25 cellular contexts compared by ENCODE assay signal in genomic region chr9:89920901-89921300, GRCh38.
"Had no signal": no experiment of that assay in that cellular context is flagged by ENCODE, and none has a peak within 500 bp of the region (broad histone marks: within the 10 kb centered on the region; RNA-seq: fewer than 3 reads in every experiment).

No MANE protein-coding gene starts in this region.

- H3K36me3 Mint-ChIP-seq: naive B cell had no signal

- H3K36me3 ChIP-seq: brain microvascular endothelial cell, left ventricle myocardium inferior, neutrophil, pancreas, spleen, tibial nerve had no signal

- H3K9me3 Mint-ChIP-seq: activated T-cell treated with anti-CD3 and anti-CD28 coated beads, Interleukin-2, amount 50 U/mL, for 24 hours; activated T-helper 17 cell treated with anti-CD3 and anti-CD28 coated beads, Interleukin-2, amount 50 U/mL, for 72 hours; naive B cell; nephron progenitor cell had no signal

- FAIRE-seq: astrocyte, frontal cortex, pancreas, TTC549 had no signal

- DNase-seq: activated CD4-positive, alpha-beta T cell treated with anti-CD3 and anti-CD28 coated beads for 48 hours; activated CD4-positive, alpha-beta T cell treated with anti-CD3 and anti-CD28 coated beads, Interleukin-2, amount 50 U/mL, for 48 hours; activated CD8-positive, alpha-beta memory T cell treated with anti-CD3 and anti-CD28 coated beads, Interleukin-2, amount 50 U/mL, for 4 hours; activated gamma-delta T cell treated with Interleukin-2 at 50 U/mL for 16 hours; activated naive CD4-positive, alpha-beta T cell treated with anti-CD3 and anti-CD28 coated beads, Interleukin-2, amount 50 U/mL, for 16 hours; activated T-cell treated with anti-CD3 and anti-CD28 coated beads, Interleukin-2, amount 50 U/mL, for 24 hours; amniotic stem cell; brain microvascular endothelial cell; dermis blood vessel endothelial cell; effector CD8-positive, alpha-beta T cell; left ventricle myocardium inferior; naive B cell; nephron progenitor cell; pancreas; right cardiac atrium; spleen; stimulated activated naive CD4-positive, alpha-beta T cell treated with Interleukin-2 at 50 U/mL for 16 hours had no signal

- H3K27ac Mint-ChIP-seq: activated T-cell treated with anti-CD3 and anti-CD28 coated beads, Interleukin-2, amount 50 U/mL, for 24 hours; naive B cell; nephron progenitor cell had no signal

- H3K9me3 ChIP-seq: left ventricle myocardium inferior, neutrophil, pancreas, spleen, tibial nerve had no signal

- H3K27ac ChIP-seq: brain microvascular endothelial cell, left ventricle myocardium inferior, neutrophil, pancreas, spleen, tibial nerve, VCaP had no signal

- H3K4me3 Mint-ChIP-seq: activated T-cell treated with anti-CD3 and anti-CD28 coated beads, Interleukin-2, amount 50 U/mL, for 24 hours; activated T-helper 17 cell treated with anti-CD3 and anti-CD28 coated beads, Interleukin-2, amount 50 U/mL, for 72 hours; naive B cell; nephron progenitor cell had no signal

- H3K4me3 ChIP-seq: left ventricle myocardium inferior, lung, pancreas, spleen, tibial nerve had no signal

- H3K27me3 ChIP-seq: brain microvascular endothelial cell, neutrophil, pancreas, spleen, tibial nerve had no signal
